Comparison of ENCODE assay signal across 22 cellular contexts in the genomic region with DNA sequence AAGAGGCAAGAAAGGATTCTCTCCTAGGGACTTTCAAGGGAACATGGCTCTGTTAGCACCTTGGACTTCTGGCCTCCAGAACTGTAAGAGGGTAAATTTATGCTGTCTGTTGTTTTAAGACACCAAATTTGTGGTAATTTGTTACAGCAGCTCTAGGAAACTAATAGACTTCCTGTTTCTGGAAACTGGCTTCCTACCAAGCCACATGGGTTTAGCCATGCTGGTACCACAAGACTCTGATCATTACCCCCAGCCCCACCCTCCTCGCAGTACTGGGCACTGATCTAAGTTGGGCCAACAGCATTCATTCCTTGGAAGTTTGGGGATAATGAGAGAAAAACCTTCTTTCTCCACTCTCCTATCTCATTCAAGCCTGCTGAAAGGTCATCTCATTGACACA.
DNase-seq lines count a peak whose midpoint lies in the region; ATAC-seq and TF ChIP-seq lines count a peak whose summit lies in the region.
"Had no signal": no experiment of that assay in that cellular context is flagged by ENCODE, and none has a peak within 500 bp of the region (broad histone marks: within the 10 kb centered on the region; RNA-seq: fewer than 3 reads in every experiment).

No MANE protein-coding gene starts in this region.

- no peak overlapping the region for H2AK5ac ChIP-seq in mesendoderm (ENCODE audit: low read length)

- peaks cover 0 to 9% (median 0%) of the 10 kb centered on the region in 8 donors for H3K9me3 Mint-ChIP-seq in CD4-positive, alpha-beta memory T cell
- peaks cover 0 to 7% (median 5%) of the 10 kb centered on the region in 7 donors for H3K9me3 Mint-ChIP-seq in naive B cell
- H3K9me3 Mint-ChIP-seq: activated naive CD4-positive, alpha-beta T cell treated with anti-CD3 and anti-CD28 coated beads for 36 hours had no signal

- no peak overlapping the region for H4K5ac ChIP-seq in mesendoderm (ENCODE audit: low read length)

- no peaks in the 10 kb centered on the region for H3K79me1 ChIP-seq in mesendoderm (ENCODE audit: low read length)

- POLR2A ChIA-PET in CD4-positive, alpha-beta memory T cell (lab: Charles Lee; ENCODE audit: partially characterized antibody): no interaction called here

- no peak overlapping the region for H3K27ac Mint-ChIP-seq in CD4-positive, alpha-beta memory T cell
- no peak overlapping the region for H3K27ac Mint-ChIP-seq in naive B cell
- H3K27ac Mint-ChIP-seq: activated naive CD4-positive, alpha-beta T cell treated with anti-CD3 and anti-CD28 coated beads for 36 hours; brain had no signal

- DNase-seq in CD4-positive, alpha-beta memory T cell: peak in 3 of 5 donors; percentile 12 to 22 (median 20)
- DNase-seq in KBM-7 (peak; percentile 61), UCSD-AML1 (lab: John Stamatoyannopoulos, UW; ENCODE audit: unreplicated experiment) (peak; percentile 21), naive B cell (no peak), left lung (no peak), hepatic stellate cell (ENCODE audit: low spot score) (no peak), mesendoderm (no peak)
- DNase-seq: activated naive CD4-positive, alpha-beta T cell treated with anti-CD3 and anti-CD28 coated beads for 36 hours; dermis blood vessel endothelial cell; erythroblast; GDM1; NCI-H2029 treated with DMSO at 0.1 percent for 48 hours; NCI-H524 treated with DMSO at 0.1 percent for 48 hours; pancreas; sigmoid colon; stimulated activated CD4-positive, alpha-beta T cell treated with anti-CD3 and anti-CD28 coated beads, Interleukin-2, amount 100 ng/mL, for 24 hours; substantia nigra had no signal

- H3K4ac ChIP-seq in mesendoderm (ENCODE audit: low read depth, low read length): no peak overlapping the region

- no peaks in the 10 kb centered on the region for H3K27me3 ChIP-seq in CD4-positive, alpha-beta memory T cell (ENCODE audit: insufficient read depth, low read length)
- no peaks in the 10 kb centered on the region for H3K27me3 ChIP-seq in left lung
- no peaks in the 10 kb centered on the region for H3K27me3 ChIP-seq in mesendoderm (ENCODE audit: insufficient read depth, low read length, poor library complexity)
- H3K27me3 ChIP-seq: pancreas, sigmoid colon had no signal

- no peak overlapping the region for H3K56ac ChIP-seq in mesendoderm (ENCODE audit: low read length)

- no peak overlapping the region for H3K4me2 ChIP-seq in mesendoderm (ENCODE audit: low read length)

- in situ Hi-C loops in KBM-7 (cut with MboI; ENCODE audit: low pct_unique_long_range_greater_than_20kb, low sequenced_read_pairs): no loop called here

- no peak overlapping the region for H3K9ac ChIP-seq in mesendoderm (ENCODE audit: low read length)

- no peak overlapping the region for H3K27ac ChIP-seq in CD4-positive, alpha-beta memory T cell (ENCODE audit: low read depth, low read length)
- H3K27ac ChIP-seq in left lung (no peak overlapping the region), mesendoderm (ENCODE audit: low read depth, low read length) (no peak overlapping the region)
- H3K27ac ChIP-seq: pancreas, RWPE1, sigmoid colon had no signal

- no peak for TF ChIP-seq CTCF in left lung (IDR thresholded peaks at IDR 0.05)

- no peak overlapping the region for H3K4me3 ChIP-seq in CD4-positive, alpha-beta memory T cell (ENCODE audit: low read length in 2 of 2)
- no peak overlapping the region for H3K4me3 ChIP-seq in left lung
- H3K4me3 ChIP-seq in mesendoderm (ENCODE audit: low read length): no peak overlapping the region
- H3K4me3 ChIP-seq: GM12878, pancreas, sigmoid colon had no signal

- no peaks in the 10 kb centered on the region for H3K36me3 ChIP-seq in CD4-positive, alpha-beta memory T cell (ENCODE audit: insufficient read depth, low read length)
- H3K36me3 ChIP-seq in left lung: no peaks in the 10 kb centered on the region
- H3K36me3 ChIP-seq in mesendoderm (ENCODE audit: control insufficient read depth, insufficient read depth, low read length): no peaks in the 10 kb centered on the region
- H3K36me3 ChIP-seq: pancreas, sigmoid colon had no signal

- ATAC-seq in naive B cell (ENCODE audit: low read depth in 2 of 2): peak; percentile 23 to 39
- ATAC-seq in left lung: no peak
- ATAC-seq in HG03159 (IDR thresholded peaks at IDR 0.05; ENCODE audit: unreplicated experiment): no peak
- ATAC-seq: activated CD4-positive, CD25-positive, alpha-beta regulatory T cell treated with anti-CD3 and anti-CD28 coated beads, Interleukin-2, amount 50 U/mL, for 24 hours; GM12878; pancreas had no signal

- no peak overlapping the region for H2BK120ac ChIP-seq in mesendoderm (ENCODE audit: low read depth, low read length)

- no peak overlapping the region for H3K18ac ChIP-seq in mesendoderm (ENCODE audit: low read length)

- no peak overlapping the region for H2BK15ac ChIP-seq in mesendoderm (replicated peaks; ENCODE audit: low read depth)

- no peaks in the 10 kb centered on the region for H3K79me2 ChIP-seq in mesendoderm (ENCODE audit: control insufficient read depth, insufficient read depth, low read length)

- H2BK5ac ChIP-seq in mesendoderm (ENCODE audit: low read length): no peak overlapping the region

- intact Hi-C loops in CD4-positive, alpha-beta memory T cell (cut with micrococcal nuclease): no loop called here
- intact Hi-C loops in left lung (cut with DNase I): no loop called here

- H3K23ac ChIP-seq in mesendoderm (ENCODE audit: low read length): no peak overlapping the region

- WGBS in mesendoderm (ENCODE audit: extremely low coverage, insufficient coverage, low lambda C conversion rate): no CpG with 5 or more reads among the region's 1 CpG

- H3K27me3 Mint-ChIP-seq in CD4-positive, alpha-beta memory T cell: no peaks in the 10 kb centered on the region
- H3K27me3 Mint-ChIP-seq in naive B cell: peaks cover 0 to 7% (median 0%) of the 10 kb centered on the region in 3 donors
- H3K27me3 Mint-ChIP-seq: brain had no signal

- no peaks in the 10 kb centered on the region for H3K9me3 ChIP-seq in CD4-positive, alpha-beta memory T cell (ENCODE audit: control insufficient read depth in 1 of 2, low read length in 2 of 2)
- H3K9me3 ChIP-seq in left lung: no peaks in the 10 kb centered on the region
- H3K9me3 ChIP-seq: pancreas, sigmoid colon had no signal

- no peaks in the 10 kb centered on the region for H3K36me3 Mint-ChIP-seq in CD4-positive, alpha-beta memory T cell
- peaks cover 0 to 9% of the 10 kb centered on the region in 2 donors for H3K36me3 Mint-ChIP-seq in naive B cell
- H3K36me3 Mint-ChIP-seq: brain had no signal

- peaks cover 11 to 28% (median 20%) of the 10 kb centered on the region in 4 donors for H3K4me1 Mint-ChIP-seq in CD4-positive, alpha-beta memory T cell
- H3K4me1 Mint-ChIP-seq in naive B cell: peaks cover 4 to 7% (median 7%) of the 10 kb centered on the region in 3 donors

- CTCF ChIA-PET in CD4-positive, alpha-beta memory T cell (lab: Charles Lee; ENCODE audit: partially characterized antibody): no interaction called here

- H3K4me1 ChIP-seq in CD4-positive, alpha-beta memory T cell (ENCODE audit: insufficient read depth, low read length): peaks cover 15% of the 10 kb centered on the region
- no peaks in the 10 kb centered on the region for H3K4me1 ChIP-seq in left lung
- peaks cover 5% of the 10 kb centered on the region for H3K4me1 ChIP-seq in mesendoderm (ENCODE audit: control insufficient read depth, low read depth, low read length)
- H3K4me1 ChIP-seq: pancreas had no signal

- peak overlapping the region in 5 of 8 donors; percentile 22 to 53 (median 41) for H3K4me3 Mint-ChIP-seq in CD4-positive, alpha-beta memory T cell
- H3K4me3 Mint-ChIP-seq in naive B cell: no peak overlapping the region
- H3K4me3 Mint-ChIP-seq: activated naive CD4-positive, alpha-beta T cell treated with anti-CD3 and anti-CD28 coated beads for 36 hours; brain had no signal

- no peak overlapping the region for H4K8ac ChIP-seq in mesendoderm (ENCODE audit: low read depth, low read length)

Comparison
In these comparisons a context has a peak if more than half of its experiments do, and no peak if none do; other contexts are left out.
1. DNase-seq: peak in CD4-positive, alpha-beta memory T cell (3 of 5), KBM-7 (single experiment) and UCSD-AML1 (single experiment); none in naive B cell (single experiment), left lung (0 of 2), hepatic stellate cell (single experiment) and mesendoderm (single experiment).
2. H3K4me3 Mint-ChIP-seq: peak in CD4-positive, alpha-beta memory T cell (5 of 8); none in naive B cell (0 of 8).
3. ATAC-seq: peak in naive B cell (2 of 2); none in left lung (single experiment) and HG03159 (single experiment).